In genomic region chr10:117697402-117697801, GRCh38 we compare ENCODE assay signal across 2 cellular contexts.
TF ChIP-seq lines count a peak whose summit lies in the region.

No MANE protein-coding gene starts in this region.

TF ChIP-seq in GM12878, 131 proteins besides CTCF, POLR2A, EP300 and RAD21:
- TF ChIP-seq ZBTB4 (CRISPR knock-in tag; IDR thresholded peaks at IDR 0.05) (no peak), ZBTB40 (IDR thresholded peaks at IDR 0.05; ENCODE audit: borderline replicate concordance) (peak; percentile 72)

TF ChIP-seq in K562, 482 proteins besides CTCF, POLR2A, EP300 and RAD21:
- TF ChIP-seq MNT (conservative IDR thresholded peaks at IDR 0.05), result no peak
- TF ChIP-seq ZBTB40 (IDR thresholded peaks at IDR 0.05), result peak; percentile 77
- TF ChIP-seq ZBTB40 (CRISPR knock-in tag; IDR thresholded peaks at IDR 0.05), result no peak
